16 cellular contexts compared by ENCODE assay signal in the genomic region with DNA sequence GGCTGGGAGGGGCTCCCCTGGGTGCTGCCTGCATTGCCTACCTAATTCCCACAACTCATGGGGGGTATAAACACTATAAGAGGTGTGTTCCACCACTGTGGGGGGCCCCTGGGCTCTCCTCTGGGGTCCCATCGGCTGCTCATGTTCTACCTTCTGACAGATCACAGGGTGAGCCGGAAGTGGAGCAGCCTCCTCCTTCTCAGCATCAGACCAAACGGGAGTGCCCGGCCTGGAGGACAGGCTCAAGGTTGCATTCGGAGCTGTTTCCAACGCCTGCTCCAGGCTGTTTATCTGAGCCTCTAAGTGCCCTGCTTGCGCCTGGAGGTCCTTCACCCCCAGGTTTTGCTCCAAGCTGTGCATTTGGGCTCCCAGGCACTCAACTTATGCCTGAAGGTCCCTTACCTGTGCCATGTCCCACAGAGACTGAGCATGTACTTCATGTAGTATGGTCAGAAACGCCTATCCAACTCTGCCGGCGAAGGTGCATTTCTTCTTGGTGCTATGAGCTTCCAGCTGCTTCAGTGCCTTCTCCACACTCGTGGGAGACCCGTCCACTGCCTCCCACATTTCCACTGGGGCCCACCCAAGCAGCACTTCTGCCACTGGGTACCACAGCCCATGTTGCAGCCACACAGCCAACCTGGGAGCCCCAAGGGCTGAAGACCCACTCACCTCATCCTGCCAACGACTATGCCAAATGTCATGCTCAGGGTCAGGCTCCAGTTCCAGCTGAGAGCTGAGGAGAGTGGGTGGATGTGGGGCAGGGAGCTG.
A peak's percentile ranks its signal among the peaks of the same experiment; 100 is the strongest.
DNase-seq lines count a peak whose midpoint lies in the region; ATAC-seq, FAIRE-seq and TF ChIP-seq lines count a peak whose summit lies in the region.
"Had no signal": no experiment of that assay in that cellular context is flagged by ENCODE, and none has a peak within 500 bp of the region (broad histone marks: within the 10 kb centered on the region; RNA-seq: fewer than 3 reads in every experiment).

No MANE protein-coding gene starts in this region.

- ATAC-seq in HG02885 (IDR thresholded peaks at IDR 0.05; ENCODE audit: poor library complexity, unreplicated experiment) = no peak
- ATAC-seq: PC-3 had no signal

- intact Hi-C loops in kidney (cut with DNase I) = no loop called here

- no peaks in the 10 kb centered on the region for H3K36me3 ChIP-seq in kidney (ENCODE audit: control insufficient read depth in 1 of 2, insufficient read depth in 2 of 2, low read length in 2 of 2)

- H3K27ac ChIP-seq in kidney (ENCODE audit: low read depth in 2 of 2, low read length in 2 of 2) = no peak overlapping the region
- H3K27ac ChIP-seq: SK-N-MC had no signal

- no peak for TF ChIP-seq CTCF in kidney (IDR thresholded peaks at IDR 0.05; ENCODE audit: borderline replicate concordance, extremely low read depth, insufficient read depth)

- DNase-seq in NCI-H1092 (lab: John Stamatoyannopoulos, UW) (peak; percentile 37), NCI-H1092 treated with DMSO at 0.1 percent for 48 hours (lab: John Stamatoyannopoulos, UW) (peak; percentile 68), SHP77 treated with DMSO at 0.1 percent for 48 hours (lab: John Stamatoyannopoulos, UW) (peak; percentile 59), kidney (peak; percentile 43), NCI-H1048 (lab: John Stamatoyannopoulos, UW) (no peak), RPMI8226 (no peak)
- DNase-seq: CD4-positive, CD25-positive, alpha-beta regulatory T cell; GOT3; KG1; NCI-H2107; NCI-H345; NCI-H526; PC-3 had no signal

- H3K4me1 ChIP-seq in kidney (ENCODE audit: control insufficient read depth in 1 of 2, insufficient read depth in 1 of 2, low read depth in 1 of 2, low read length in 2 of 2) = no peaks in the 10 kb centered on the region

- no peaks in the 10 kb centered on the region for H3K9me3 ChIP-seq in kidney (ENCODE audit: control insufficient read depth in 1 of 2, low read length in 2 of 2)

- no peak for FAIRE-seq in kidney (lab: Jason Lieb, UNC)
- FAIRE-seq: GM18507 had no signal

- no peak overlapping the region for H3K4me3 ChIP-seq in kidney (ENCODE audit: low read length in 2 of 2)
- H3K4me3 ChIP-seq: SK-N-MC had no signal

- H3K9ac ChIP-seq in kidney (ENCODE audit: low read length in 2 of 2) = no peak overlapping the region

Comparison
In these comparisons a context has a peak if more than half of its experiments do, and no peak if none do; other contexts are left out.
1. DNase-seq: peak in NCI-H1092 (single experiment), NCI-H1092 treated with DMSO at 0.1 percent for 48 hours (single experiment), SHP77 treated with DMSO at 0.1 percent for 48 hours (single experiment) and kidney (single experiment); none in NCI-H1048 (single experiment) and RPMI8226 (single experiment).